ENCODE assay signal across 8 cellular contexts in genomic region chr5:14212838-14213237, GRCh38.
DNase-seq lines count a peak whose midpoint lies in the region; ATAC-seq and TF ChIP-seq lines count a peak whose summit lies in the region.

No MANE protein-coding gene starts in this region.

- H3K9me3 Mint-ChIP-seq in activated CD8-positive, alpha-beta T cell treated with anti-CD3 and anti-CD28 coated beads, Interleukin-2, amount 10 ng/mL, durations not matched to agents 7 days and 5 days (ENCODE audit: insufficient read depth): no peaks in the 10 kb centered on the region

- peak overlapping the region; percentile 51 for H3K27ac ChIP-seq in lower lobe of right lung
- no peak overlapping the region for H3K27ac ChIP-seq in effector memory CD4-positive, alpha-beta T cell (ENCODE audit: insufficient read depth, low read length, poor library complexity, severe bottlenecking)

- no peaks in the 10 kb centered on the region for H3K27me3 ChIP-seq in lower lobe of right lung (ENCODE audit: low read depth)
- H3K27me3 ChIP-seq in effector memory CD4-positive, alpha-beta T cell (replicated peaks; ENCODE audit: control insufficient read depth, insufficient read depth, low read length, poor library complexity, severe bottlenecking): no peaks in the 10 kb centered on the region

- no peak overlapping the region for H3K4me3 ChIP-seq in lower lobe of right lung
- H3K4me3 ChIP-seq in effector memory CD4-positive, alpha-beta T cell (ENCODE audit: insufficient read depth, low read depth, low read length, poor library complexity, severe bottlenecking): no peak overlapping the region

- POLR2A ChIA-PET in activated CD8-positive, alpha-beta T cell treated with anti-CD3 and anti-CD28 coated beads, Interleukin-2, amount 10 ng/mL, durations not matched to agents 7 days and 5 days (lab: Charles Lee): no interaction called here

- intact Hi-C loops in lower lobe of right lung (cut with DNase I): no loop called here

- H3K27ac Mint-ChIP-seq in activated CD8-positive, alpha-beta T cell treated with anti-CD3 and anti-CD28 coated beads, Interleukin-2, amount 10 ng/mL, durations not matched to agents 7 days and 5 days: no peak overlapping the region

- peak; percentile 32 for ATAC-seq in GM21576 (IDR thresholded peaks at IDR 0.05; ENCODE audit: unreplicated experiment)
- peak; percentile 19 for ATAC-seq in HG03558 (IDR thresholded peaks at IDR 0.05; ENCODE audit: extremely low read depth, unreplicated experiment)
- peak; percentile 29 to 57 for ATAC-seq in lower lobe of right lung
- no peak for ATAC-seq in activated CD8-positive, alpha-beta T cell treated with anti-CD3 and anti-CD28 coated beads, Interleukin-2, amount 10 ng/mL, durations not matched to agents 7 days and 5 days

- CTCF ChIA-PET in activated CD8-positive, alpha-beta T cell treated with anti-CD3 and anti-CD28 coated beads, Interleukin-2, amount 10 ng/mL, durations not matched to agents 7 days and 5 days (lab: Charles Lee): interaction anchor here (0.8 kb wide), 1 partner anchor 139 kb away, joined by 3 read pairs; no protein-coding TSS in a partner anchor

- H3K4me1 Mint-ChIP-seq in activated CD8-positive, alpha-beta T cell treated with anti-CD3 and anti-CD28 coated beads, Interleukin-2, amount 10 ng/mL, durations not matched to agents 7 days and 5 days (ENCODE audit: low read depth): no peaks in the 10 kb centered on the region

- H3K9me3 ChIP-seq in lower lobe of right lung: no peaks in the 10 kb centered on the region
- no peaks in the 10 kb centered on the region for H3K9me3 ChIP-seq in effector memory CD4-positive, alpha-beta T cell (ENCODE audit: control insufficient read depth, low read length)

- peaks cover 86% of the 10 kb centered on the region for H3K4me1 ChIP-seq in lower lobe of right lung
- no peaks in the 10 kb centered on the region for H3K4me1 ChIP-seq in effector memory CD4-positive, alpha-beta T cell (ENCODE audit: control insufficient read depth, insufficient read depth, low read length, poor library complexity, severe bottlenecking)

- peaks cover 23% of the 10 kb centered on the region for H3K27me3 Mint-ChIP-seq in activated CD8-positive, alpha-beta T cell treated with anti-CD3 and anti-CD28 coated beads, Interleukin-2, amount 10 ng/mL, durations not matched to agents 7 days and 5 days (ENCODE audit: low read depth)

- no peak overlapping the region for H3K4me3 Mint-ChIP-seq in activated CD8-positive, alpha-beta T cell treated with anti-CD3 and anti-CD28 coated beads, Interleukin-2, amount 10 ng/mL, durations not matched to agents 7 days and 5 days

- no peaks in the 10 kb centered on the region for H3K36me3 ChIP-seq in lower lobe of right lung
- H3K36me3 ChIP-seq in effector memory CD4-positive, alpha-beta T cell (ENCODE audit: control insufficient read depth, insufficient read depth, low read length): no peaks in the 10 kb centered on the region

- in situ Hi-C loops in GM13976 (cut with MboI; ENCODE audit: low sequenced_read_pairs, unreplicated experiment): no loop called here

- DNase-seq in GM13976 (ENCODE audit: low spot score) (peak; percentile 62), lower lobe of right lung (no peak), retina (no peak), mesenteric fat pad (ENCODE audit: low spot score) (no peak)
- no peak for DNase-seq in activated CD8-positive, alpha-beta T cell treated with anti-CD3 and anti-CD28 coated beads, Interleukin-2, amount 10 ng/mL, durations not matched to agents 7 days and 5 days
- no peak for DNase-seq in effector memory CD4-positive, alpha-beta T cell

- no peak for TF ChIP-seq CTCF in GM13976 (IDR thresholded peaks at IDR 0.05; ENCODE audit: borderline replicate concordance, control extremely low read depth, extremely low read depth, insufficient read depth, missing control alignments)
- no peak for TF ChIP-seq CTCF in lower lobe of right lung (IDR thresholded peaks at IDR 0.05)

- no peaks in the 10 kb centered on the region for H3K36me3 Mint-ChIP-seq in activated CD8-positive, alpha-beta T cell treated with anti-CD3 and anti-CD28 coated beads, Interleukin-2, amount 10 ng/mL, durations not matched to agents 7 days and 5 days (ENCODE audit: low read depth)
